In genomic region chr2:234203135-234203984, GRCh38 we compare ENCODE assay signal across 9 cellular contexts.
DNase-seq lines count a peak whose midpoint lies in the region; ATAC-seq, FAIRE-seq and TF ChIP-seq lines count a peak whose summit lies in the region.
"Had no signal": no experiment of that assay in that cellular context is flagged by ENCODE, and none has a peak within 500 bp of the region (broad histone marks: within the 10 kb centered on the region; RNA-seq: fewer than 3 reads in every experiment).

No MANE protein-coding gene starts in this region.

- H3K27ac ChIP-seq in pancreas, result peak overlapping the region in 2 of 4 donors; percentile 64 to 79

- H3K4me3 ChIP-seq in epithelial cell of esophagus (ENCODE audit: low read length) (no peak overlapping the region), pancreas (no peak overlapping the region)

- no peaks in the 10 kb centered on the region for H3K27me3 ChIP-seq in pancreas

- intact Hi-C loops in pancreas (cut with DNase I), result no loop called here

- H3K9me3 ChIP-seq in pancreas, result no peaks in the 10 kb centered on the region

- WGBS in pancreas, 2 donors, result 58 to 60% methylated on average over 12 of the region's 12 CpGs

- ATAC-seq in pancreas, result peak; percentile 40 to 94 (median 88)
- ATAC-seq in HG02852 (IDR thresholded peaks at IDR 0.05; ENCODE audit: unreplicated experiment), result no peak
- ATAC-seq in GM21528 (IDR thresholded peaks at IDR 0.05; ENCODE audit: low FRiP score, unreplicated experiment), result no peak
- no peak for ATAC-seq in GM19397 (IDR thresholded peaks at IDR 0.05; ENCODE audit: unreplicated experiment)

- DNase-seq in DMS53 (lab: John Stamatoyannopoulos, UW), result peak; percentile 88
- DNase-seq in M059J (ENCODE audit: low read depth), result peak; percentile 98
- DNase-seq in epithelial cell of esophagus (ENCODE audit: low read depth), result peak; percentile 98
- peak in 1 of 6 donors; percentile 33 for DNase-seq in pancreas
- DNase-seq in NCI-H345 treated with DMSO at 0.1 percent for 48 hours (lab: John Stamatoyannopoulos, UW; ENCODE audit: unreplicated experiment), result no peak
- DNase-seq: effector CD4-positive, alpha-beta T cell had no signal

- TF ChIP-seq CTCF in epithelial cell of esophagus (IDR thresholded peaks at IDR 0.05; ENCODE audit: insufficient read depth, low read depth, low read length, missing control alignments) (no peak), pancreas (IDR thresholded peaks at IDR 0.05) (no peak)

- no peak for FAIRE-seq in pancreas (lab: Jason Lieb, UNC)

- H3K4me1 ChIP-seq in pancreas, result no peaks in the 10 kb centered on the region

- no peaks in the 10 kb centered on the region for H3K36me3 ChIP-seq in pancreas

Comparison
In these comparisons a context has a peak if more than half of its experiments do, and no peak if none do; other contexts are left out.
1. ATAC-seq: peak in pancreas (4 of 4); none in HG02852 (single experiment), GM21528 (single experiment) and GM19397 (single experiment).